In genomic region chr12:110109837-110110535, GRCh38 we compare ENCODE assay signal across 11 cellular contexts. TPM values are rescaled to one million over a fixed set of nuclear protein-coding genes. Genes with fewer than 3 reads are reported as not detected.
DNase-seq lines count a peak whose midpoint lies in the region; ATAC-seq, FAIRE-seq and TF ChIP-seq lines count a peak whose summit lies in the region.
"Had no signal": no experiment of that assay in that cellular context is flagged by ENCODE, and none has a peak within 500 bp of the region (broad histone marks: within the 10 kb centered on the region; RNA-seq: fewer than 3 reads in every experiment).

No MANE protein-coding gene starts in this region.

- no peaks in the 10 kb centered on the region for H4K20me1 ChIP-seq in astrocyte (ENCODE audit: insufficient read depth, low read length)

- H3K4me1 ChIP-seq in astrocyte (ENCODE audit: insufficient read depth, low read length) (peaks cover 30% of the 10 kb centered on the region), left lung (peaks cover 18 to 21% of the 10 kb centered on the region in 2 donors), BE2C (no peaks in the 10 kb centered on the region)

- no peaks in the 10 kb centered on the region for H3K36me3 Mint-ChIP-seq in astrocyte (ENCODE audit: low read depth, unreplicated experiment)

- peak overlapping the region; percentile 74 for H3K9ac ChIP-seq in astrocyte (ENCODE audit: low read length)

- peaks cover 12% of the 10 kb centered on the region for H3K9me3 Mint-ChIP-seq in astrocyte (ENCODE audit: unreplicated experiment)

- no peak for ATAC-seq in left lung
- ATAC-seq in GM19351 (IDR thresholded peaks at IDR 0.05; ENCODE audit: unreplicated experiment) = no peak
- ATAC-seq in HG02840 (IDR thresholded peaks at IDR 0.05; ENCODE audit: low FRiP score, unreplicated experiment) = no peak

- H3K27ac ChIP-seq in astrocyte (ENCODE audit: low read depth, low read length) (peak overlapping the region; percentile 83), left lung (peak overlapping the region; percentile 72 to 87)

- H3K9me3 ChIP-seq in astrocyte (ENCODE audit: insufficient read depth, low read depth, low read length) = peaks cover 9% of the 10 kb centered on the region
- no peaks in the 10 kb centered on the region for H3K9me3 ChIP-seq in left lung
- no peaks in the 10 kb centered on the region for H3K9me3 ChIP-seq in BE2C

- H3K36me3 ChIP-seq in astrocyte (ENCODE audit: insufficient read depth, low read length) (no peaks in the 10 kb centered on the region), left lung (no peaks in the 10 kb centered on the region), BE2C (no peaks in the 10 kb centered on the region)

- FAIRE-seq in astrocyte (lab: Jason Lieb, UNC) = no peak

- no peaks in the 10 kb centered on the region for H3K27me3 Mint-ChIP-seq in astrocyte (ENCODE audit: low read depth, unreplicated experiment)

- no peaks in the 10 kb centered on the region for H3K79me2 ChIP-seq in astrocyte (ENCODE audit: insufficient read depth, low read length)

- no peak overlapping the region for H2AFZ ChIP-seq in astrocyte (ENCODE audit: low read depth, low read length)

- peaks cover 20% of the 10 kb centered on the region for H3K4me1 Mint-ChIP-seq in astrocyte (ENCODE audit: low read depth, unreplicated experiment)

- H3K4me3 Mint-ChIP-seq in astrocyte (ENCODE audit: unreplicated experiment) = no peak overlapping the region

- H3K4me2 ChIP-seq in astrocyte (ENCODE audit: low read length) = peak overlapping the region; percentile 81

- H3K27ac Mint-ChIP-seq in astrocyte (ENCODE audit: unreplicated experiment) = peak overlapping the region; percentile 9

- TF ChIP-seq CTCF in AG10803 (conservative IDR thresholded peaks at IDR 0.05; ENCODE audit: low read length) (no peak), astrocyte (IDR thresholded peaks at IDR 0.05; ENCODE audit: insufficient read depth, low read depth, low read length) (no peak), left lung (IDR thresholded peaks at IDR 0.05) (no peak), BE2C (IDR thresholded peaks at IDR 0.05; ENCODE audit: low read depth, low read length) (no peak)

- H3K27me3 ChIP-seq in astrocyte (ENCODE audit: insufficient read depth, low read length) = no peaks in the 10 kb centered on the region
- H3K27me3 ChIP-seq in left lung = no peaks in the 10 kb centered on the region
- no peaks in the 10 kb centered on the region for H3K27me3 ChIP-seq in BE2C

- intact Hi-C loops in left lung (cut with DNase I) = loop anchor here in 1 of 2 donors (10.0 kb wide), 1 partner anchor 325 kb away; no protein-coding TSS in a partner anchor

- no peak for DNase-seq in AG10803 (ENCODE audit: low read depth)
- DNase-seq in astrocyte (ENCODE audit: low read depth) = no peak
- DNase-seq in left lung = no peak
- DNase-seq in skeletal muscle cell (ENCODE audit: low read depth) = no peak
- no peak for DNase-seq in BE2C
- DNase-seq in kidney glomerular epithelial cell (lab: John Stamatoyannopoulos, UW) = no peak
- DNase-seq: activated CD4-positive, alpha-beta T cell treated with anti-CD3 and anti-CD28 coated beads for 1 hour; midbrain; NCI-H187 had no signal

- H3K4me3 ChIP-seq in AG10803 (ENCODE audit: low read length) (peak overlapping the region; percentile 37), astrocyte (ENCODE audit: insufficient read depth, low read depth, low read length) (no peak overlapping the region), left lung (no peak overlapping the region), skeletal muscle cell (ENCODE audit: low read depth, low read length) (peak overlapping the region; percentile 6), BE2C (ENCODE audit: low read depth, low read length) (no peak overlapping the region)

RNA-seq across cellular contexts. Expression of gene IFT81, which starts 14.2 kb away (rescaled TPM):
- total RNA-seq in astrocyte (12.3 and 12.5 TPM in 2 replicates), left lung (10 to 100 TPM; 11.0 to 13.2 TPM)
- 4.0 TPM for polyA plus RNA-seq in BE2C (2012; ENCODE audit: insufficient read depth, insufficient read length, low read depth)

Comparison
In these comparisons a context has a peak if more than half of its experiments do, and no peak if none do; other contexts are left out.
1. H3K4me3 ChIP-seq: peak in AG10803 (single experiment) and skeletal muscle cell (single experiment); none in astrocyte (single experiment), left lung (0 of 2) and BE2C (single experiment).